ENCODE assay signal across 9 cellular contexts in the genomic region with DNA sequence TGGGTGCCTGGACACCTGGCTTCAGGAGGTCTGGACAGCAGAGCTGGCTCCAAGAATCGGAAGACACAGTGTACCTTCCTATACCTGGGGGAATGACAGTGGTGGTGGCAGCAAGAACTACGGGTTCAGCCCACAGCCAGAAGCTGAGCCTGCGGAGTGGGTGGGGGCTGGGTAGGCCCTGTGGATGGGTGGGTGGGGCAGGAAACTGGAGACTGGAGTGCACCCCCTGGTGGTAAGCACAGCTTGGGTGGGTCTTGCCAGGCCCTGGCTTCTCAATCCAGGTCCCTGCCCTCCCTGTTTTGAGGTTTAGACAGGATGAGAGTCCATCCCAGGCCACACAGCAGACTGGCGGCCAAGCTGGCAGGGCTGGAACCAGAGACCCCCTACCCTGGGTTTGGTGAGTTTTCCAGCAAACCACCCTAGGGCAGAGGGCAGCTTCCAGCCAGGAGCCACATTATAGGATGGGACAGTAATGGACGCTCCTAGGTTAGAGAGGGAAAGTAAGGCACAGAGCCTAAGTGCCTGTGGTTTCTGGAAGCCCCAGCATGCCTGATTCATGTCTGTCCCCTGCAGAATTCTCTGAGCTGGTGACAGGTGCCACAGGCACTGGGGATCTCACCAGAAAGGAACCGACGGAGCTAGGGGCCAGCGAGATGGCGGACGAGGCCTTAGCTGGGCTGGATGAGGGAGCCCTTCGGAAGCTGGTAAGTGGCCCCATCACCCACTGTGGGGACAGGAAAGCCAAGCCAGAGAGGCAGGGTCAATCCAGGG. TPM values are rescaled to one million over a fixed set of nuclear protein-coding genes. Genes with fewer than 3 reads are reported as not detected.
A peak's percentile ranks its signal among the peaks of the same experiment; 100 is the strongest.
DNase-seq lines count a peak whose midpoint lies in the region; ATAC-seq, FAIRE-seq and TF ChIP-seq lines count a peak whose summit lies in the region.
"Had no signal": no experiment of that assay in that cellular context is flagged by ENCODE, and none has a peak within 500 bp of the region (broad histone marks: within the 10 kb centered on the region; RNA-seq: fewer than 3 reads in every experiment).

No MANE protein-coding gene starts in this region.

- peak; percentile 1 for ATAC-seq in WTC11
- no peak for ATAC-seq in stimulated activated naive CD8-positive, alpha-beta T cell treated with anti-CD3 and anti-CD28 coated beads, Interleukin-15, amount 100 ng/mL, for 72 hours

- CTCF ChIA-PET in WTC11 (lab: Charles Lee): interaction anchor here (0.7 to 21.8 kb wide), 18 partner anchors 11 to 481 kb away, joined by 3 to 363 read pairs (median 6); partner anchors contain the start of genes MORC2, PLA2G3, SELENOM and TUG1

- peak; percentile 6 for TF ChIP-seq CTCF in CD14-positive monocyte (IDR thresholded peaks at IDR 0.05)
- TF ChIP-seq CTCF in WTC11 (IDR thresholded peaks at IDR 0.05): peak; percentile 30; the same call in 1 of the 2 replicates
- peak; percentile 48 for TF ChIP-seq CTCF in mesothelial cell of epicardium (IDR thresholded peaks at IDR 0.05; ENCODE audit: unreplicated experiment)

- H3K36me3 Mint-ChIP-seq in CD14-positive monocyte (peaks cover 0 to 3% of the 10 kb centered on the region in 2 donors), WTC11 (no peaks in the 10 kb centered on the region), mesothelial cell of epicardium (no peaks in the 10 kb centered on the region)

- peaks cover 45% of the 10 kb centered on the region for H3K4me1 Mint-ChIP-seq in CD14-positive monocyte
- peaks cover 40% of the 10 kb centered on the region for H3K4me1 Mint-ChIP-seq in WTC11
- H3K4me1 Mint-ChIP-seq in mesothelial cell of epicardium: peaks cover 37% of the 10 kb centered on the region
- peaks cover 49% of the 10 kb centered on the region for H3K4me1 Mint-ChIP-seq in stimulated activated naive CD8-positive, alpha-beta T cell treated with anti-CD3 and anti-CD28 coated beads, Interleukin-15, amount 100 ng/mL, for 72 hours

- H3K9me3 Mint-ChIP-seq in CD14-positive monocyte: peaks cover 0 to 1% (median 0%) of the 10 kb centered on the region in 7 donors
- H3K9me3 Mint-ChIP-seq in WTC11: no peaks in the 10 kb centered on the region
- no peaks in the 10 kb centered on the region for H3K9me3 Mint-ChIP-seq in mesothelial cell of epicardium
- H3K9me3 Mint-ChIP-seq in stimulated activated naive CD8-positive, alpha-beta T cell treated with anti-CD3 and anti-CD28 coated beads, Interleukin-15, amount 100 ng/mL, for 72 hours: no peaks in the 10 kb centered on the region

- peak; percentile 48 for DNase-seq in CD14-positive monocyte (ENCODE audit: low spot score)
- DNase-seq in HT-29 (ENCODE audit: low spot score): peak; percentile 74
- peak; percentile 72 for DNase-seq in WTC11 (ENCODE audit: low spot score)
- peak; percentile 81 to 84 for DNase-seq in dermis microvascular lymphatic vessel endothelial cell (ENCODE audit: low read depth in 2 of 2)
- no peak for DNase-seq in mesothelial cell of epicardium (ENCODE audit: low spot score in 2 of 2, unreplicated experiment in 2 of 2)
- DNase-seq in stimulated activated naive CD8-positive, alpha-beta T cell treated with anti-CD3 and anti-CD28 coated beads, Interleukin-15, amount 100 ng/mL, for 72 hours: peak; percentile 65 to 71
- no peak for DNase-seq in GOT3 (lab: John Stamatoyannopoulos, UW)
- DNase-seq in RCC 7860 (ENCODE audit: low spot score): no peak

- H3K27me3 Mint-ChIP-seq in CD14-positive monocyte (ENCODE audit: low read depth in 3 of 3) (peaks cover 2 to 6% (median 3%) of the 10 kb centered on the region in 3 donors), WTC11 (ENCODE audit: low read depth) (peaks cover 11% of the 10 kb centered on the region), mesothelial cell of epicardium (ENCODE audit: low read depth) (no peaks in the 10 kb centered on the region)
- H3K27me3 Mint-ChIP-seq in stimulated activated naive CD8-positive, alpha-beta T cell treated with anti-CD3 and anti-CD28 coated beads, Interleukin-15, amount 100 ng/mL, for 72 hours: no peaks in the 10 kb centered on the region

- H3K27ac Mint-ChIP-seq in CD14-positive monocyte: no peak overlapping the region
- no peak overlapping the region for H3K27ac Mint-ChIP-seq in WTC11
- H3K27ac Mint-ChIP-seq in mesothelial cell of epicardium: peak overlapping the region; percentile 98
- H3K27ac Mint-ChIP-seq in stimulated activated naive CD8-positive, alpha-beta T cell treated with anti-CD3 and anti-CD28 coated beads, Interleukin-15, amount 100 ng/mL, for 72 hours: peak overlapping the region in 1 of 2 donors; percentile 57

- intact Hi-C loops in CD14-positive monocyte (cut with micrococcal nuclease): loop anchor here (5.0 kb wide), 3 partner anchors 80 to 135 kb away; partner anchors contain the start of genes MORC2 (in 2 of the 2), TUG1 (in 2 of the 2) and RNF185 (in 1 of the 2)

- no peak for FAIRE-seq in RCC 7860 (lab: Jason Lieb, UNC)

- POLR2A ChIA-PET in WTC11 (lab: Charles Lee): interaction anchor here (0.6 to 4.2 kb wide), 4 partner anchors 14 to 114 kb away, joined by 4 to 43 read pairs (median 14); partner anchors contain the start of genes MORC2 and TUG1

- no peak overlapping the region for H3K4me3 Mint-ChIP-seq in CD14-positive monocyte
- H3K4me3 Mint-ChIP-seq in WTC11: peak overlapping the region; percentile 79
- H3K4me3 Mint-ChIP-seq in mesothelial cell of epicardium: peak overlapping the region; percentile 90
- H3K4me3 Mint-ChIP-seq in stimulated activated naive CD8-positive, alpha-beta T cell treated with anti-CD3 and anti-CD28 coated beads, Interleukin-15, amount 100 ng/mL, for 72 hours: peak overlapping the region; percentile 86 to 95

TF ChIP-seq in WTC11, 78 proteins besides CTCF, POLR2A, EP300 and RAD21:
- TF ChIP-seq, protein P1, sequence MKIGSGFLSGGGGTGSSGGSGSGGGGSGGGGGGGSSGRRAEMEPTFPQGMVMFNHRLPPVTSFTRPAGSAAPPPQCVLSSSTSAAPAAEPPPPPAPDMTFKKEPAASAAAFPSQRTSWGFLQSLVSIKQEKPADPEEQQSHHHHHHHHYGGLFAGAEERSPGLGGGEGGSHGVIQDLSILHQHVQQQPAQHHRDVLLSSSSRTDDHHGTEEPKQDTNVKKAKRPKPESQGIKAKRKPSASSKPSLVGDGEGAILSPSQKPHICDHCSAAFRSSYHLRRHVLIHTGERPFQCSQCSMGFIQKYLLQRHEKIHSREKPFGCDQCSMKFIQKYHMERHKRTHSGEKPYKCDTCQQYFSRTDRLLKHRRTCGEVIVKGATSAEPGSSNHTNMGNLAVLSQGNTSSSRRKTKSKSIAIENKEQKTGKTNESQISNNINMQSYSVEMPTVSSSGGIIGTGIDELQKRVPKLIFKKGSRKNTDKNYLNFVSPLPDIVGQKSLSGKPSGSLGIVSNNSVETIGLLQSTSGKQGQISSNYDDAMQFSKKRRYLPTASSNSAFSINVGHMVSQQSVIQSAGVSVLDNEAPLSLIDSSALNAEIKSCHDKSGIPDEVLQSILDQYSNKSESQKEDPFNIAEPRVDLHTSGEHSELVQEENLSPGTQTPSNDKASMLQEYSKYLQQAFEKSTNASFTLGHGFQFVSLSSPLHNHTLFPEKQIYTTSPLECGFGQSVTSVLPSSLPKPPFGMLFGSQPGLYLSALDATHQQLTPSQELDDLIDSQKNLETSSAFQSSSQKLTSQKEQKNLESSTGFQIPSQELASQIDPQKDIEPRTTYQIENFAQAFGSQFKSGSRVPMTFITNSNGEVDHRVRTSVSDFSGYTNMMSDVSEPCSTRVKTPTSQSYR (CRISPR knock-in tag; IDR thresholded peaks at IDR 0.05): no peak
- TF ChIP-seq RELA (CRISPR knock-in tag; IDR thresholded peaks at IDR 0.05; ENCODE audit: borderline replicate concordance): no peak

RNA-seq across cellular contexts. Expression of gene SMTN, which starts 1.7 kb away (rescaled TPM):
- polyA plus RNA-seq in CD14-positive monocyte: under 1 TPM; 0.87 to 0.88 TPM
- 76.5 and 80.4 TPM in 2 replicates for total RNA-seq in HT-29 (2014; rRNA removed; shearing (Covaris generic))
- total RNA-seq in WTC11 (2021) (28.1 to 34.5 TPM (median 32.8 TPM) in 3 replicates), dermis microvascular lymphatic vessel endothelial cell (133 and 160 TPM in 2 replicates), mesothelial cell of epicardium (67.0 to 72.7 TPM (median 72.2 TPM) in 3 replicates)

RNA-seq across cellular contexts. Expression of gene SELENOM, which starts 24.6 kb away (rescaled TPM):
- 1 to 10 TPM; 3.4 to 7.6 TPM for polyA plus RNA-seq in CD14-positive monocyte
- 0.64 and 1.6 TPM in 2 replicates for total RNA-seq in HT-29 (2014; rRNA removed; shearing (Covaris generic))
- total RNA-seq in WTC11 (2021) (16.3 to 24.6 TPM (median 22.6 TPM) in 3 replicates), dermis microvascular lymphatic vessel endothelial cell (21.1 and 23.3 TPM in 2 replicates), mesothelial cell of epicardium (38.8 to 40.9 TPM (median 39.7 TPM) in 3 replicates)

RNA-seq across cellular contexts. Expression of gene INPP5J, which starts 40.0 kb away (rescaled TPM):
- polyA plus RNA-seq in CD14-positive monocyte: not detected
- 1.8 TPM in 2 replicates for total RNA-seq in HT-29 (2014; rRNA removed; shearing (Covaris generic))
- total RNA-seq in WTC11 (2021) (6.2 to 9.0 TPM (median 7.7 TPM) in 3 replicates), dermis microvascular lymphatic vessel endothelial cell (0.13 and 0.25 TPM in 2 replicates), mesothelial cell of epicardium (8.6 to 10.8 TPM (median 9.3 TPM) in 3 replicates)

RNA-seq across cellular contexts. Expression of gene PLA2G3, which starts 57.5 kb away (rescaled TPM):
- polyA plus RNA-seq in CD14-positive monocyte: not detected
- total RNA-seq in HT-29 (2014; rRNA removed; shearing (Covaris generic)): not detected in 2 replicates
- total RNA-seq in WTC11 (2021): 14.7 to 18.3 TPM (median 15.1 TPM) in 3 replicates
- total RNA-seq in dermis microvascular lymphatic vessel endothelial cell: under 0.01 TPM in 1 of 2 replicates, not detected in the other
- total RNA-seq in mesothelial cell of epicardium: 0.11 to 0.29 TPM (median 0.20 TPM) in 3 replicates
- total RNA-seq: M059J had no signal

Comparison
In these comparisons a context has a peak if more than half of its experiments do, and no peak if none do; other contexts are left out.
1. DNase-seq: peak in CD14-positive monocyte (single experiment), HT-29 (single experiment), WTC11 (single experiment), dermis microvascular lymphatic vessel endothelial cell (2 of 2) and stimulated activated naive CD8-positive, alpha-beta T cell treated with anti-CD3 and anti-CD28 coated beads, Interleukin-15, amount 100 ng/mL, for 72 hours (2 of 2); none in mesothelial cell of epicardium (0 of 2), GOT3 (single experiment) and RCC 7860 (single experiment).
2. H3K4me3 Mint-ChIP-seq: peak in WTC11 (single experiment), mesothelial cell of epicardium (single experiment) and stimulated activated naive CD8-positive, alpha-beta T cell treated with anti-CD3 and anti-CD28 coated beads, Interleukin-15, amount 100 ng/mL, for 72 hours (2 of 2); none in CD14-positive monocyte (0 of 2).
3. Peak in every context shown above with its lines, with median percentiles within 50 percentile points of each other: CTCF ChIP-seq.